15 cellular contexts compared by ENCODE assay signal in the genomic region with DNA sequence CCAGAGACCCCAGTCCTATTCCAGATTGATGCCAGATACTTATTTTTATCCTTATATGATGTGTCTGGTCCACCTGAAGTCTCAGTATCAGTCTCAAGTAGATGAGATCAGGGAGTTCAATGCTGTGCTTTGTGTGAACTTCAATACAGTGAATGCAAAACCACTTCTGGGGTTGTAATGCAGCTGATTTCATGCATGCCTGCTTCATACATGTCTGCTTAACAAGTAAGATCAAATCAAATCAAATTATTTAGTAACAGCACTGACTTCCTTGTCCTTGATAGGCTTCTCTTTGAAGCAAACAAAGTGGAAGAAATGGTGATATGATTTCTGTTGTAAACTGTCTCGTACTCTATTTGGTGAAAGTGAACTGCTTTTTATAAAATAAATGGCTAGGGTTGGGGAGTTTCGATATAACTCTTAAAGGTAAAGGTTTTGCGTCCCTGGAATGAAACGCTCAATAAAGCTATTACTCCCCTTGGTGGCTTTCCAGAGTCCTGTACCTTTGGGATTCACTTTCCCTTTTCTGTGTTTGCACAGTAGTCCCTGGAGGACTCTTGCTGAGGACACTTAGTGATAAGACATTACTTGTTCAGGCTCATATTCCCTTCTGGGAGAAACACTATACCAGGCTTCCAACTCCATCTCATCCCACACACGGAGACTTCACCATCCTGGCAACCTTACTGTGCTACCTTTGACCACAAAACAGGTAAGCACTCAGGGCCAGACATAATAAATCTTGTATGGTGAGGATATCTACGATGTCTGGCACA. TPM values are rescaled to one million over a fixed set of nuclear protein-coding genes. Genes with fewer than 3 reads are reported as not detected.
A peak's percentile ranks its signal among the peaks of the same experiment; 100 is the strongest.
DNase-seq lines count a peak whose midpoint lies in the region; ATAC-seq, FAIRE-seq and TF ChIP-seq lines count a peak whose summit lies in the region.
"Had no signal": no experiment of that assay in that cellular context is flagged by ENCODE, and none has a peak within 500 bp of the region (broad histone marks: within the 10 kb centered on the region; RNA-seq: fewer than 3 reads in every experiment).

No MANE protein-coding gene starts in this region.

- peak; percentile 83 for ATAC-seq in left lung

- H3K4me3 ChIP-seq in left lung (no peak overlapping the region), foreskin fibroblast (ENCODE audit: low read depth in 1 of 2, low read length in 2 of 2) (no peak overlapping the region), dorsolateral prefrontal cortex (no peak overlapping the region)

- no peaks in the 10 kb centered on the region for H3K4me1 ChIP-seq in left lung

- H3K36me3 ChIP-seq in left lung: no peaks in the 10 kb centered on the region

- H3K27me3 ChIP-seq in left lung (no peaks in the 10 kb centered on the region), dorsolateral prefrontal cortex (no peaks in the 10 kb centered on the region)

- DNase-seq in DMS79 treated with DMSO at 0.1 percent for 48 hours (lab: John Stamatoyannopoulos, UW) (peak; percentile 30), NCI-H1436 treated with DMSO at 0.1 percent for 48 hours (lab: John Stamatoyannopoulos, UW) (peak; percentile 40), NCI-H2171 (lab: John Stamatoyannopoulos, UW) (peak; percentile 7), left lung (no peak), frontal cortex (ENCODE audit: low spot score in 2 of 2) (no peak), foreskin fibroblast (no peak), dorsolateral prefrontal cortex (no peak), GM03348 (ENCODE audit: low spot score) (no peak)
- DNase-seq: ACHN; CD4-positive, CD25-positive, alpha-beta regulatory T cell; Kasumi-1; NCI-H1694 treated with DMSO at 0.1 percent for 48 hours; NCI-H510A; NK-92 treated with Interleukin-12 subunit alpha and Interleukin-12 subunit beta, amount 100 ng/mL, for 24 hours had no signal

- H3K27ac ChIP-seq in left lung (no peak overlapping the region), dorsolateral prefrontal cortex (peak overlapping the region in 5 of 59 donors; percentile 50 to 87 (median 72))

- FAIRE-seq in frontal cortex (lab: Jason Lieb, UNC): no peak
- FAIRE-seq: H54 had no signal

- no peaks in the 10 kb centered on the region for H3K9me3 ChIP-seq in left lung

- intact Hi-C loops in left lung (cut with DNase I) (no loop called here), dorsolateral prefrontal cortex (cut with DNase I) (no loop called here)

- TF ChIP-seq CTCF in left lung (IDR thresholded peaks at IDR 0.05) (no peak), foreskin fibroblast (IDR thresholded peaks at IDR 0.05; ENCODE audit: low read depth, low read length) (no peak), dorsolateral prefrontal cortex (IDR thresholded peaks at IDR 0.05 in 54 of 56, conservative IDR thresholded peaks at IDR 0.05 in 2 of 56; ENCODE audit: low read depth in 1 of 56, partially characterized antibody in 56 of 56) (no peak)

RNA-seq across cellular contexts. Expression of a gene that starts 59.3 kb away (rescaled TPM):
- total RNA-seq in left lung (10 to 100 TPM; 49.8 to 60.1 TPM), frontal cortex (53.0 TPM), dorsolateral prefrontal cortex (10 to 100 TPM; 31.3 to 78.1 (median 59.0) TPM)

Comparison
In these comparisons a context has a peak if more than half of its experiments do, and no peak if none do; other contexts are left out.
1. DNase-seq: peak in DMS79 treated with DMSO at 0.1 percent for 48 hours (single experiment), NCI-H1436 treated with DMSO at 0.1 percent for 48 hours (single experiment) and NCI-H2171 (single experiment); none in left lung (0 of 2), frontal cortex (0 of 2), foreskin fibroblast (0 of 2), dorsolateral prefrontal cortex (0 of 10) and GM03348 (single experiment).